In the genomic region with DNA sequence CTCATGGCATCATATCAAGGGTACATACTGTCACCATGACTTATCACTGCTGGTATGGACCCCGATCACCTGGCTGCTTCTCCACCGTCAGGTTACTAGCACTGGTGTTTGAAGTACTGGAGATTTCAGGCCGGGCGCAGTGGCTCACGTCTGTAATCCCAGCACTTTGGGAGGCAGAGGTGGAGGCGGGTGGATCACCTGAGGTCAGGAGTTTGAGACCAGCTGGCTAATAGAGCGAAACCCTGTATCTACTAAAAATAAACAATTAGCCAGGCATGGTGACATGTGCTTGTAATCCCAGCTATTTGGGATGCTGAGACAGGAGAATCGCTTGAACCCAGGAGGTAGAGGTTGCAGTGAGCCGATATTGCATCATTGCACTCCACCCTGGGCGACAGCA, we compare ENCODE assay signal across 20 cellular contexts.
DNase-seq lines count a peak whose midpoint lies in the region; ATAC-seq and TF ChIP-seq lines count a peak whose summit lies in the region.
"Had no signal": no experiment of that assay in that cellular context is flagged by ENCODE, and none has a peak within 500 bp of the region (broad histone marks: within the 10 kb centered on the region; RNA-seq: fewer than 3 reads in every experiment).

No MANE protein-coding gene starts in this region.

- H2BK120ac ChIP-seq in IMR-90 (ENCODE audit: low read depth, low read length) = no peak overlapping the region

- DNase-seq in IMR-90 (no peak), WERI-Rb-1 (peak; percentile 64), posterior vena cava (ENCODE audit: low spot score) (peak; percentile 43), MCF 10A (ENCODE audit: unreplicated experiment) (no peak), SIG-M5 treated with dmso at 0.1 percent for 504 hours (lab: John Stamatoyannopoulos, UW; ENCODE audit: unreplicated experiment) (no peak), pons (ENCODE audit: low spot score) (no peak)
- no peak for DNase-seq in CD4-positive, alpha-beta T cell
- DNase-seq: 8988T; ACHN; BE2C; C1 segment of cervical spinal cord; Caco-2; Calu3; CD4-positive, CD25-positive, alpha-beta regulatory T cell; CD8-positive, alpha-beta T cell; DMS79 treated with DMSO at 0.1 percent for 48 hours; GF-D8 had no signal

- H2AK9ac ChIP-seq in IMR-90 (replicated peaks; ENCODE audit: low read depth, low read length, poor library complexity) = no peak overlapping the region

- H3K27me3 ChIP-seq in IMR-90 (ENCODE audit: control insufficient read depth, insufficient read depth, low read length) (no peaks in the 10 kb centered on the region), WERI-Rb-1 (ENCODE audit: insufficient read depth, low read depth, severe bottlenecking) (no peaks in the 10 kb centered on the region)
- H3K27me3 ChIP-seq in CD4-positive, alpha-beta T cell (ENCODE audit: control insufficient read depth, insufficient read depth, low read length) = peaks cover 6% of the 10 kb centered on the region
- H3K27me3 ChIP-seq: BLaER1 had no signal

- ATAC-seq in IMR-90 (ENCODE audit: low read depth) = no peak
- no peak for ATAC-seq in CD4-positive, alpha-beta T cell (ENCODE audit: poor library complexity)
- ATAC-seq: CD8-positive, alpha-beta T cell had no signal

- no peak overlapping the region for H4K5ac ChIP-seq in IMR-90 (ENCODE audit: low read depth, low read length)

- peaks cover 10% of the 10 kb centered on the region for H3K4me1 Mint-ChIP-seq in MCF 10A (ENCODE audit: insufficient read depth, unreplicated experiment)
- H3K4me1 Mint-ChIP-seq in CD4-positive, alpha-beta T cell (ENCODE audit: low read depth) = no peaks in the 10 kb centered on the region
- H3K4me1 Mint-ChIP-seq: CD14-positive monocyte; CD4-positive, CD25-positive, alpha-beta regulatory T cell had no signal

- no peak overlapping the region for H3K4me3 ChIP-seq in HEK293 (ENCODE audit: low read depth, low read length)
- H3K4me3 ChIP-seq in IMR-90 (ENCODE audit: insufficient read depth, low read depth, low read length) = no peak overlapping the region
- no peak overlapping the region for H3K4me3 ChIP-seq in WERI-Rb-1 (ENCODE audit: low read depth, low read length)
- H3K4me3 ChIP-seq: BLaER1 had no signal

- no peak overlapping the region for H2BK20ac ChIP-seq in IMR-90 (ENCODE audit: low read depth, low read length)

- no peak overlapping the region for H3K4me3 Mint-ChIP-seq in MCF 10A (ENCODE audit: unreplicated experiment)
- no peak overlapping the region for H3K4me3 Mint-ChIP-seq in CD4-positive, alpha-beta T cell
- H3K4me3 Mint-ChIP-seq: CD14-positive monocyte; CD4-positive, CD25-positive, alpha-beta regulatory T cell; CD8-positive, alpha-beta T cell had no signal

- H3K9me3 ChIP-seq in HEK293 (ENCODE audit: control insufficient read depth, insufficient read depth, low read depth, low read length) (no peaks in the 10 kb centered on the region), IMR-90 (ENCODE audit: control insufficient read depth, insufficient read depth, low read length) (peaks cover 6% of the 10 kb centered on the region), WERI-Rb-1 (ENCODE audit: severe bottlenecking) (no peaks in the 10 kb centered on the region)
- peaks cover 10% of the 10 kb centered on the region for H3K9me3 ChIP-seq in CD4-positive, alpha-beta T cell (ENCODE audit: control insufficient read depth, low read length)
- H3K9me3 ChIP-seq: BE2C had no signal

- no peak overlapping the region for H2BK5ac ChIP-seq in IMR-90 (ENCODE audit: low read depth, low read length, poor library complexity, severe bottlenecking)

- POLR2A ChIA-PET in HEK293 (lab: Yijun Ruan, JAX) = no interaction called here
- POLR2A ChIA-PET in IMR-90 (lab: Charles Lee; ENCODE audit: unreplicated experiment) = no interaction called here
- POLR2A ChIA-PET in MCF 10A (lab: Yijun Ruan, JAX) = no interaction called here
- POLR2A ChIA-PET in CD4-positive, alpha-beta T cell (lab: Charles Lee) = no interaction called here

- no peak overlapping the region for H3K4ac ChIP-seq in IMR-90 (ENCODE audit: low read depth, low read length)

- H3K56ac ChIP-seq in IMR-90 (ENCODE audit: extremely low read depth, insufficient read depth, low read length) = no peak overlapping the region

- H3K9ac ChIP-seq in IMR-90 (ENCODE audit: low read depth, low read length) = no peak overlapping the region
- H3K9ac ChIP-seq: BLaER1 had no signal

- H3K14ac ChIP-seq in IMR-90 (replicated peaks; ENCODE audit: low read depth, low read length) = no peak overlapping the region

- peaks cover 11% of the 10 kb centered on the region for H3K9me3 Mint-ChIP-seq in MCF 10A (ENCODE audit: unreplicated experiment)
- peaks cover 2% of the 10 kb centered on the region for H3K9me3 Mint-ChIP-seq in CD4-positive, alpha-beta T cell
- H3K9me3 Mint-ChIP-seq: CD8-positive, alpha-beta T cell had no signal

- TF ChIP-seq POLR2A in IMR-90 (IDR thresholded peaks at IDR 0.05; ENCODE audit: low read depth, low read length) = no peak

- H3K36me3 Mint-ChIP-seq in MCF 10A (ENCODE audit: insufficient read depth, unreplicated experiment) = no peaks in the 10 kb centered on the region
- H3K36me3 Mint-ChIP-seq in CD4-positive, alpha-beta T cell (ENCODE audit: low read depth) = no peaks in the 10 kb centered on the region
- H3K36me3 Mint-ChIP-seq: CD14-positive monocyte; CD4-positive, CD25-positive, alpha-beta regulatory T cell; CD8-positive, alpha-beta T cell had no signal

- peaks cover 17% of the 10 kb centered on the region for H3K9me1 ChIP-seq in IMR-90 (ENCODE audit: insufficient read depth, low read length)

- dilution Hi-C loops in IMR-90 (cut with HindIII; ENCODE audit: low sequenced_read_pairs, unreplicated experiment) = no loop called here

- no peaks in the 10 kb centered on the region for H3K27me3 Mint-ChIP-seq in MCF 10A (ENCODE audit: insufficient read depth, unreplicated experiment)
- H3K27me3 Mint-ChIP-seq in CD4-positive, alpha-beta T cell = peaks cover 71% of the 10 kb centered on the region

- H3K79me1 ChIP-seq in IMR-90 (ENCODE audit: low read depth in 1 of 2, low read length in 2 of 2) = peaks cover 0 to 61% of the 10 kb centered on the region in 2 experiments

- H3K27ac ChIP-seq in HEK293 (ENCODE audit: extremely low read depth, low read depth, low read length) (no peak overlapping the region), IMR-90 (ENCODE audit: insufficient read depth, low read length) (no peak overlapping the region), WERI-Rb-1 (no peak overlapping the region)
- H3K27ac ChIP-seq in CD4-positive, alpha-beta T cell (ENCODE audit: low read depth, low read length) = no peak overlapping the region
- H3K27ac ChIP-seq: BLaER1 had no signal

- CTCF ChIA-PET in HEK293 (lab: Yijun Ruan, JAX) (interaction anchor here (0.6 kb wide), 2 partner anchors 7 to 1197 kb away, joined by 3 read pairs; no protein-coding TSS in a partner anchor), IMR-90 (lab: Yijun Ruan, JAX) (no interaction called here), MCF 10A (lab: Yijun Ruan, JAX) (interaction anchor here (0.6 kb wide), 1 partner anchor 165 kb away, joined by 3 read pairs; no protein-coding TSS in a partner anchor)
- CTCF ChIA-PET in CD4-positive, alpha-beta T cell (lab: Charles Lee) = no interaction called here

- intact Hi-C loops in IMR-90 (cut with micrococcal nuclease) (no loop called here), posterior vena cava (cut with DNase I) (loop anchor here in 1 of 2 donors (2.0 kb wide), 1 partner anchor 163 kb away; no protein-coding TSS in a partner anchor), MCF 10A (cut with micrococcal nuclease) (no loop called here)
- intact Hi-C loops in CD4-positive, alpha-beta T cell (cut with DNase I, micrococcal nuclease) = no loop called here

- no CpG with 5 or more reads among the region's 10 CpGs for WGBS in IMR-90 (ENCODE audit: extremely low coverage in 2 of 2, insufficient read length in 1 of 2), 2 experiments

- no peak overlapping the region for H4K8ac ChIP-seq in IMR-90 (ENCODE audit: low read depth in 2 of 2, low read length in 2 of 2)

- no peak overlapping the region; the same call in 1 of the 2 replicates for H2AK5ac ChIP-seq in IMR-90 (ENCODE audit: low read depth, low read length)

- H2BK15ac ChIP-seq in IMR-90 (ENCODE audit: low read depth, low read length) = no peak overlapping the region

- no peak overlapping the region for H3K27ac Mint-ChIP-seq in MCF 10A (ENCODE audit: low read depth, unreplicated experiment)
- no peak overlapping the region for H3K27ac Mint-ChIP-seq in CD4-positive, alpha-beta T cell
- H3K27ac Mint-ChIP-seq: CD4-positive, CD25-positive, alpha-beta regulatory T cell; CD8-positive, alpha-beta T cell had no signal

- H4K91ac ChIP-seq in IMR-90 (ENCODE audit: insufficient read depth, low read depth, low read length) = no peak overlapping the region

- no peak overlapping the region for H3K18ac ChIP-seq in IMR-90 (ENCODE audit: low read depth, low read length)

- in situ Hi-C loops in IMR-90 (cut with MboI; ENCODE audit: low sequenced_read_pairs) = no loop called here

- BruUV-seq in IMR-90 (replicated peaks; lab: Mats Ljungman, UMichigan) (no TSS peak), MCF 10A (replicated peaks; lab: Mats Ljungman, UMichigan) (no TSS peak)

- 0 out of 2 replicates have a peak, but pooled peaks cover 4% of the 10 kb centered on the region for H3K4me1 ChIP-seq in HEK293 (ENCODE audit: control insufficient read depth, insufficient read depth, low read length)
- H3K4me1 ChIP-seq in IMR-90 (ENCODE audit: control insufficient read depth, insufficient read depth, low read length) = peaks cover 7% of the 10 kb centered on the region
- H3K4me1 ChIP-seq: BE2C, Caco-2 had no signal

- H3K4me2 ChIP-seq in IMR-90 (ENCODE audit: low read depth, low read length) = no peak overlapping the region
- H3K4me2 ChIP-seq: BLaER1 had no signal

- no peak overlapping the region for H2AFZ ChIP-seq in IMR-90 (replicated peaks; ENCODE audit: low read length, poor library complexity)

- TF ChIP-seq RAD21 in IMR-90 (IDR thresholded peaks at IDR 0.05; ENCODE audit: low read length) = no peak

- H3K36me3 ChIP-seq in HEK293 (ENCODE audit: control insufficient read depth in 2 of 2, insufficient read depth in 1 of 2, low read length in 2 of 2) (no peaks in the 10 kb centered on the region), IMR-90 (ENCODE audit: control insufficient read depth, insufficient read depth, low read length) (no peaks in the 10 kb centered on the region), WERI-Rb-1 (no peaks in the 10 kb centered on the region)
- H3K36me3 ChIP-seq: BE2C, BLaER1 had no signal

- H3K23ac ChIP-seq in IMR-90 (ENCODE audit: low read depth, low read length) = no peak overlapping the region

- no peak for TF ChIP-seq CTCF in HEK293 (tag by site-specific recombination; IDR thresholded peaks at IDR 0.05)
- TF ChIP-seq CTCF in IMR-90 (conservative IDR thresholded peaks at IDR 0.05; ENCODE audit: low read depth, low read length) = no peak
- TF ChIP-seq CTCF in WERI-Rb-1 (IDR thresholded peaks at IDR 0.05; ENCODE audit: low read depth, low read length) = no peak
- TF ChIP-seq CTCF in MCF 10A (IDR thresholded peaks at IDR 0.05; ENCODE audit: unreplicated experiment) = no peak
- no peak for TF ChIP-seq CTCF in CD4-positive, alpha-beta T cell (IDR thresholded peaks at IDR 0.05)

- H4K20me1 ChIP-seq in IMR-90 (ENCODE audit: insufficient read depth, low read length) = no peaks in the 10 kb centered on the region; the same call in 1 of the 2 replicates
- H4K20me1 ChIP-seq: BLaER1 had no signal

TF ChIP-seq in HEK293, 187 proteins besides CTCF, POLR2A, EP300 and RAD21 (continues in another document):
- TF ChIP-seq ZNF133 (tag by site-specific recombination; IDR thresholded peaks at IDR 0.05) = no peak

TF ChIP-seq in IMR-90, 13 proteins besides CTCF, POLR2A, EP300 and RAD21 (continues in another document):
- peak; percentile 40; the same call in 1 of the 2 replicates for TF ChIP-seq CEBPB (IDR thresholded peaks at IDR 0.05; ENCODE audit: low read depth, low read length)

Comparison
In these comparisons a context has a peak if more than half of its experiments do, and no peak if none do; other contexts are left out.
1. DNase-seq: peak in WERI-Rb-1 (single experiment) and posterior vena cava (single experiment); none in IMR-90 (single experiment), MCF 10A (single experiment), SIG-M5 treated with dmso at 0.1 percent for 504 hours (single experiment), pons (single experiment) and CD4-positive, alpha-beta T cell (0 of 10).
2. CTCF ChIA-PET loops: an anchor here in HEK293 (0.6 kb wide) and MCF 10A (0.6 kb wide); none called in IMR-90 and CD4-positive, alpha-beta T cell.